1 cellular context compared by ENCODE assay signal in the genomic region with DNA sequence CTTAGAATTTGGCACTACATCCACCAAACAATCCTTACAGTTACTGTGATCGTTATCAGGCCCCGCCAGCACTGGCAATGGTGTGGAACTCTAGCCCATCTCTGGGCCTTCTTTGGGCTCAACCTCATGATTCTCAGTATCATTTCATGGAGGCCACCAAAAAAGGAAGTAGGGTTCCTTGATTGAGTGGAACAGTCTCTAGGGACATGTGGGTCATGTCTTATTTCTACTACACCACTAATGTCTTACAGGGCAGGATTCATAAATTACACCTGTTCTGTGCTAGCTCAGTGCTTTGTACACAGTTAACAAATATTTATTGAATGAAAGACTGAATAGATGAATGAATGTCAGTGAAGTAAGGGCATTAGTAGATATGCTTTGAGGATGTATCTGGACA.
TF ChIP-seq lines count a peak whose summit lies in the region.

No MANE protein-coding gene starts in this region.

TF ChIP-seq in WTC11, 78 proteins besides CTCF, POLR2A, EP300 and RAD21 (continued from another document):
- TF ChIP-seq, protein P1, sequence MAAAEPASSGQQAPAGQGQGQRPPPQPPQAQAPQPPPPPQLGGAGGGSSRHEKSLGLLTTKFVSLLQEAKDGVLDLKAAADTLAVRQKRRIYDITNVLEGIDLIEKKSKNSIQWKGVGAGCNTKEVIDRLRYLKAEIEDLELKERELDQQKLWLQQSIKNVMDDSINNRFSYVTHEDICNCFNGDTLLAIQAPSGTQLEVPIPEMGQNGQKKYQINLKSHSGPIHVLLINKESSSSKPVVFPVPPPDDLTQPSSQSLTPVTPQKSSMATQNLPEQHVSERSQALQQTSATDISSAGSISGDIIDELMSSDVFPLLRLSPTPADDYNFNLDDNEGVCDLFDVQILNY (CRISPR knock-in tag; IDR thresholded peaks at IDR 0.05) = no peak
- no peak for TF ChIP-seq NR3C1 (CRISPR knock-in tag; conservative IDR thresholded peaks at IDR 0.05; ENCODE audit: low read depth)
- TF ChIP-seq ZNF232 (CRISPR knock-in tag; IDR thresholded peaks at IDR 0.05) = no peak
- TF ChIP-seq, protein P2, sequence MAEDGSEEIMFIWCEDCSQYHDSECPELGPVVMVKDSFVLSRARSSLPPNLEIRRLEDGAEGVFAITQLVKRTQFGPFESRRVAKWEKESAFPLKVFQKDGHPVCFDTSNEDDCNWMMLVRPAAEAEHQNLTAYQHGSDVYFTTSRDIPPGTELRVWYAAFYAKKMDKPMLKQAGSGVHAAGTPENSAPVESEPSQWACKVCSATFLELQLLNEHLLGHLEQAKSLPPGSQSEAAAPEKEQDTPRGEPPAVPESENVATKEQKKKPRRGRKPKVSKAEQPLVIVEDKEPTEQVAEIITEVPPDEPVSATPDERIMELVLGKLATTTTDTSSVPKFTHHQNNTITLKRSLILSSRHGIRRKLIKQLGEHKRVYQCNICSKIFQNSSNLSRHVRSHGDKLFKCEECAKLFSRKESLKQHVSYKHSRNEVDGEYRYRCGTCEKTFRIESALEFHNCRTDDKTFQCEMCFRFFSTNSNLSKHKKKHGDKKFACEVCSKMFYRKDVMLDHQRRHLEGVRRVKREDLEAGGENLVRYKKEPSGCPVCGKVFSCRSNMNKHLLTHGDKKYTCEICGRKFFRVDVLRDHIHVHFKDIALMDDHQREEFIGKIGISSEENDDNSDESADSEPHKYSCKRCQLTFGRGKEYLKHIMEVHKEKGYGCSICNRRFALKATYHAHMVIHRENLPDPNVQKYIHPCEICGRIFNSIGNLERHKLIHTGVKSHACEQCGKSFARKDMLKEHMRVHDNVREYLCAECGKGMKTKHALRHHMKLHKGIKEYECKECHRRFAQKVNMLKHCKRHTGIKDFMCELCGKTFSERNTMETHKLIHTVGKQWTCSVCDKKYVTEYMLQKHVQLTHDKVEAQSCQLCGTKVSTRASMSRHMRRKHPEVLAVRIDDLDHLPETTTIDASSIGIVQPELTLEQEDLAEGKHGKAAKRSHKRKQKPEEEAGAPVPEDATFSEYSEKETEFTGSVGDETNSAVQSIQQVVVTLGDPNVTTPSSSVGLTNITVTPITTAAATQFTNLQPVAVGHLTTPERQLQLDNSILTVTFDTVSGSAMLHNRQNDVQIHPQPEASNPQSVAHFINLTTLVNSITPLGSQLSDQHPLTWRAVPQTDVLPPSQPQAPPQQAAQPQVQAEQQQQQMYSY (CRISPR knock-in tag; IDR thresholded peaks at IDR 0.05) = no peak
- TF ChIP-seq, protein P3, sequence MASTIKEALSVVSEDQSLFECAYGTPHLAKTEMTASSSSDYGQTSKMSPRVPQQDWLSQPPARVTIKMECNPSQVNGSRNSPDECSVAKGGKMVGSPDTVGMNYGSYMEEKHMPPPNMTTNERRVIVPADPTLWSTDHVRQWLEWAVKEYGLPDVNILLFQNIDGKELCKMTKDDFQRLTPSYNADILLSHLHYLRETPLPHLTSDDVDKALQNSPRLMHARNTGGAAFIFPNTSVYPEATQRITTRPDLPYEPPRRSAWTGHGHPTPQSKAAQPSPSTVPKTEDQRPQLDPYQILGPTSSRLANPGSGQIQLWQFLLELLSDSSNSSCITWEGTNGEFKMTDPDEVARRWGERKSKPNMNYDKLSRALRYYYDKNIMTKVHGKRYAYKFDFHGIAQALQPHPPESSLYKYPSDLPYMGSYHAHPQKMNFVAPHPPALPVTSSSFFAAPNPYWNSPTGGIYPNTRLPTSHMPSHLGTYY (CRISPR knock-in tag; IDR thresholded peaks at IDR 0.05) = no peak
- TF ChIP-seq TEAD1 (CRISPR knock-in tag; IDR thresholded peaks at IDR 0.05) = no peak
- TF ChIP-seq RORB (CRISPR knock-in tag; IDR thresholded peaks at IDR 0.05) = no peak
- TF ChIP-seq, protein P4, sequence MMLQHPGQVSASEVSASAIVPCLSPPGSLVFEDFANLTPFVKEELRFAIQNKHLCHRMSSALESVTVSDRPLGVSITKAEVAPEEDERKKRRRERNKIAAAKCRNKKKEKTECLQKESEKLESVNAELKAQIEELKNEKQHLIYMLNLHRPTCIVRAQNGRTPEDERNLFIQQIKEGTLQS (CRISPR knock-in tag; conservative IDR thresholded peaks at IDR 0.05) = no peak
- TF ChIP-seq FOXK1 (CRISPR knock-in tag; IDR thresholded peaks at IDR 0.05) = no peak
- TF ChIP-seq MXD4 (CRISPR knock-in tag; IDR thresholded peaks at IDR 0.05; ENCODE audit: borderline replicate concordance) = no peak
- no peak for TF ChIP-seq SMAD3 (CRISPR knock-in tag; IDR thresholded peaks at IDR 0.05; ENCODE audit: borderline replicate concordance)
- TF ChIP-seq, protein P5, sequence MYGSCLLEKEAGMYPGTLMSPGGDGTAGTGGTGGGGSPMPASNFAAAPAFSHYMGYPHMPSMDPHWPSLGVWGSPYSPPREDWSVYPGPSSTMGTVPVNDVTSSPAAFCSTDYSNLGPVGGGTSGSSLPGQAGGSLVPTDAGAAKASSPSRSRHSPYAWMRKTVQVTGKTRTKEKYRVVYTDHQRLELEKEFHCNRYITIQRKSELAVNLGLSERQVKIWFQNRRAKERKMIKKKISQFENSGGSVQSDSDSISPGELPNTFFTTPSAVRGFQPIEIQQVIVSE (CRISPR knock-in tag; IDR thresholded peaks at IDR 0.05; ENCODE audit: borderline replicate concordance) = no peak
- no peak for TF ChIP-seq MYBL2 (CRISPR knock-in tag; IDR thresholded peaks at IDR 0.05)
- no peak for TF ChIP-seq TEAD4 (CRISPR knock-in tag; IDR thresholded peaks at IDR 0.05)
TF ChIP-seq in WTC11: peak in this region for 0.
